8 cellular contexts compared by ENCODE assay signal in the genomic region with DNA sequence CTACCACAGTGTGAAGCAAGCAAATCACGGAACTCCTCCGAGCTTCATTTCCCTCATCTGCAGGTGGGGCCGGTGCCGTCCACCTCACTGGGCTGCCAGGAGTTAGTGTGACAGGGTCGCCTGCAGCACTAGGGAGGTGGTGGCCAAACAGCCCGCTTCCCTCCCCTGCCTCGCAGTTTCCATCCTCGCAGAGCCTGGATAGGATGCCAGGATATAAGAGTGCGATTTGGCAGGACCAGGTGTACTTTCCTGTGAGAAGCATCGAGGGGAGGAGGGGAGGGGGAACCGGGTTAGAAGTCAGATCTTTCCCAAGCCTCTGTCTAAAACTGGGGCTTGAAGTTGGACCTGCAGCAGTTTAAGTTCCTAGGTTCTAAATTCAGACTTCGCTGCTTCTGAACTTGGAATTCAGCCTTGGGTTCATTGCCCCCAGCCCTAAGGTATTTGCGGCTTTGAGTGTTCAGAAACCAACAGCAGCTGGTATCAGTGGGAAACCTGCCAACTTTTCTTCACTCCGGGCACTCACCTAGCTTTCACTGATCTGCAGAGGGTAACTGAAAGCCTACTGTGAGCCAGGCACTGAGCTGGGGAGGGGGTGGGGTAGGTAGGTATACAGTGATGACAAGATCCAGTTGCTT.
DNase-seq lines count a peak whose midpoint lies in the region; ATAC-seq and TF ChIP-seq lines count a peak whose summit lies in the region.

No MANE protein-coding gene starts in this region.

- no peaks in the 10 kb centered on the region for H3K9me3 ChIP-seq in DND-41 (ENCODE audit: insufficient read depth, low read length, severe bottlenecking)
- H3K9me3 ChIP-seq in effector memory CD4-positive, alpha-beta T cell (ENCODE audit: control insufficient read depth, low read length), result no peaks in the 10 kb centered on the region

- peak; percentile 69 for DNase-seq in DND-41
- peak; percentile 99 for DNase-seq in NCI-H2029 treated with DMSO at 0.1 percent for 48 hours (lab: John Stamatoyannopoulos, UW)
- peak; percentile 15 for DNase-seq in activated CD4-positive, alpha-beta T cell treated with anti-CD3 and anti-CD28 coated beads for 48 hours
- DNase-seq in effector memory CD4-positive, alpha-beta T cell, result peak; percentile 7 to 26 (median 21)
- peak; percentile 62 for DNase-seq in midbrain (lab: John Stamatoyannopoulos, UW)
- peak; percentile 42 for DNase-seq in superior temporal gyrus (ENCODE audit: extremely low spot score)

- H3K4me2 ChIP-seq in DND-41 (ENCODE audit: insufficient read depth, low read length), result peak overlapping the region; percentile 87

- peak overlapping the region; percentile 91 for H3K9ac ChIP-seq in DND-41 (ENCODE audit: low read depth, low read length)

- H3K27me3 ChIP-seq in DND-41 (ENCODE audit: insufficient read depth, low read length, poor library complexity), result peaks cover 6% of the 10 kb centered on the region
- no peaks in the 10 kb centered on the region for H3K27me3 ChIP-seq in effector memory CD4-positive, alpha-beta T cell (replicated peaks; ENCODE audit: control insufficient read depth, insufficient read depth, low read length, poor library complexity, severe bottlenecking)

- no peak for TF ChIP-seq CTCF in DND-41 (IDR thresholded peaks at IDR 0.05; ENCODE audit: borderline replicate concordance, extremely low read depth, low read length, poor library complexity, severe bottlenecking)

- H3K27ac ChIP-seq in DND-41 (ENCODE audit: low read length), result peak overlapping the region; percentile 86; the same call in 1 of the 2 replicates
- H3K27ac ChIP-seq in effector memory CD4-positive, alpha-beta T cell (ENCODE audit: insufficient read depth, low read length, poor library complexity, severe bottlenecking), result peak overlapping the region; percentile 99

- no peak for ATAC-seq in DND-41 (ENCODE audit: insufficient read depth, low read depth)
- no peak for ATAC-seq in HG03025 (IDR thresholded peaks at IDR 0.05; ENCODE audit: low FRiP score, unreplicated experiment)
- no peak for ATAC-seq in HG02610 (IDR thresholded peaks at IDR 0.05; ENCODE audit: unreplicated experiment)

- H3K79me2 ChIP-seq in DND-41 (ENCODE audit: insufficient read depth, low read length), result peaks cover 17% of the 10 kb centered on the region

- H4K20me1 ChIP-seq in DND-41 (ENCODE audit: insufficient read depth, low read length), result peaks cover 12% of the 10 kb centered on the region

- peaks cover 41% of the 10 kb centered on the region for H3K4me1 ChIP-seq in DND-41 (ENCODE audit: insufficient read depth, low read length)
- peaks cover 15% of the 10 kb centered on the region for H3K4me1 ChIP-seq in effector memory CD4-positive, alpha-beta T cell (ENCODE audit: control insufficient read depth, insufficient read depth, low read length, poor library complexity, severe bottlenecking)

- peak overlapping the region; percentile 80 for H2AFZ ChIP-seq in DND-41 (ENCODE audit: low read depth, low read length)

- peaks cover 5% of the 10 kb centered on the region; the same call in 1 of the 2 replicates for H3K36me3 ChIP-seq in DND-41 (ENCODE audit: insufficient read depth, low read length)
- H3K36me3 ChIP-seq in effector memory CD4-positive, alpha-beta T cell (ENCODE audit: control insufficient read depth, insufficient read depth, low read length), result no peaks in the 10 kb centered on the region

- H3K4me3 ChIP-seq in DND-41 (ENCODE audit: low read depth in 1 of 2, low read length in 2 of 2), result peak overlapping the region; percentile 59 to 89; a peak in 3 of 4 replicates
- H3K4me3 ChIP-seq in effector memory CD4-positive, alpha-beta T cell (ENCODE audit: insufficient read depth, low read depth, low read length, poor library complexity, severe bottlenecking), result peak overlapping the region; percentile 85

Comparison
In these comparisons a context has a peak if more than half of its experiments do, and no peak if none do; other contexts are left out.
1. DNase-seq: peak in every context shown above with its lines; median percentile 99 in NCI-H2029 treated with DMSO at 0.1 percent for 48 hours; 69 in DND-41; 62 in midbrain; 42 in superior temporal gyrus; 21 in effector memory CD4-positive, alpha-beta T cell; 15 in activated CD4-positive, alpha-beta T cell treated with anti-CD3 and anti-CD28 coated beads for 48 hours.